In genomic region chr1:156055343-156055645, GRCh38 we compare ENCODE assay signal across 8 cellular contexts. TPM values are rescaled to one million over a fixed set of nuclear protein-coding genes. Genes with fewer than 3 reads are reported as not detected.
DNase-seq lines count a peak whose midpoint lies in the region; ATAC-seq and TF ChIP-seq lines count a peak whose summit lies in the region.

No MANE protein-coding gene starts in this region.

- H3K9me3 Mint-ChIP-seq in activated T-helper 1 cell treated with anti-CD3 and anti-CD28 coated beads, Interleukin-12 subunit alpha, Interleukin-12 subunit beta, Interleukin-2, Interleukin-4 antibody, amounts not matched to agents 30 ng/mL and 10 ng/mL and 1 ng/mL, durations not matched to agents 14 hours and 24 hours and 36 hours, result no peaks in the 10 kb centered on the region
- H3K9me3 Mint-ChIP-seq in stimulated activated effector memory CD8-positive, alpha-beta T cell treated with anti-CD3 and anti-CD28 coated beads, Interleukin-12 subunit alpha, Interleukin-12 subunit beta, amount 100 ng/mL, for 72 hours, result no peaks in the 10 kb centered on the region

- H3K9me3 ChIP-seq in iPS-15b (ENCODE audit: control insufficient read depth, insufficient read depth, low read length), result no peaks in the 10 kb centered on the region

- no peak for DNase-seq in HFF-Myc (ENCODE audit: extremely low read depth, low read depth)
- DNase-seq in activated T-helper 1 cell treated with anti-CD3 and anti-CD28 coated beads, Interleukin-12 subunit alpha, Interleukin-12 subunit beta, Interleukin-2, Interleukin-4 antibody, amounts not matched to agents 30 ng/mL and 10 ng/mL and 1 ng/mL, durations not matched to agents 14 hours and 24 hours and 36 hours (ENCODE audit: low spot score), result no peak
- DNase-seq in stimulated activated effector memory CD8-positive, alpha-beta T cell treated with anti-CD3 and anti-CD28 coated beads, Interleukin-12 subunit alpha, Interleukin-12 subunit beta, amount 100 ng/mL, for 72 hours (ENCODE audit: low spot score in 2 of 2), result no peak
- no peak for DNase-seq in MV-4-11 (lab: John Stamatoyannopoulos, UW)
- DNase-seq in NCI-H2107 (lab: John Stamatoyannopoulos, UW), result no peak
- DNase-seq in stimulated activated naive CD4-positive, alpha-beta T cell (lab: John Stamatoyannopoulos, UW), result no peak

- no peak for TF ChIP-seq CTCF in HFF-Myc (IDR thresholded peaks at IDR 0.05; ENCODE audit: low read depth, low read length, missing control alignments)

- H3K27me3 ChIP-seq in iPS-15b (ENCODE audit: control insufficient read depth, insufficient read depth, low read length), result peaks cover 12% of the 10 kb centered on the region

- peaks cover 33% of the 10 kb centered on the region for H3K4me1 Mint-ChIP-seq in activated T-helper 1 cell treated with anti-CD3 and anti-CD28 coated beads, Interleukin-12 subunit alpha, Interleukin-12 subunit beta, Interleukin-2, Interleukin-4 antibody, amounts not matched to agents 30 ng/mL and 10 ng/mL and 1 ng/mL, durations not matched to agents 14 hours and 24 hours and 36 hours (ENCODE audit: low read depth)
- H3K4me1 Mint-ChIP-seq in stimulated activated effector memory CD8-positive, alpha-beta T cell treated with anti-CD3 and anti-CD28 coated beads, Interleukin-12 subunit alpha, Interleukin-12 subunit beta, amount 100 ng/mL, for 72 hours, result peaks cover 19% of the 10 kb centered on the region

- H3K4me1 ChIP-seq in iPS-15b (ENCODE audit: control insufficient read depth, insufficient read depth, low read length), result peaks cover 5% of the 10 kb centered on the region

- H3K4me3 Mint-ChIP-seq in activated T-helper 1 cell treated with anti-CD3 and anti-CD28 coated beads, Interleukin-12 subunit alpha, Interleukin-12 subunit beta, Interleukin-2, Interleukin-4 antibody, amounts not matched to agents 30 ng/mL and 10 ng/mL and 1 ng/mL, durations not matched to agents 14 hours and 24 hours and 36 hours, result peak overlapping the region; percentile 90
- H3K4me3 Mint-ChIP-seq in stimulated activated effector memory CD8-positive, alpha-beta T cell treated with anti-CD3 and anti-CD28 coated beads, Interleukin-12 subunit alpha, Interleukin-12 subunit beta, amount 100 ng/mL, for 72 hours, result peak overlapping the region; percentile 97

- intact Hi-C loops in activated T-helper 1 cell treated with anti-CD3 and anti-CD28 coated beads, Interleukin-12 subunit alpha, Interleukin-12 subunit beta, Interleukin-2, Interleukin-4 antibody, amounts not matched to agents 30 ng/mL and 10 ng/mL and 1 ng/mL, durations not matched to agents 14 hours and 24 hours and 36 hours (cut with micrococcal nuclease), result loop anchor here (2.0 to 10.0 kb wide), 3 partner anchors 60 to 780 kb away; partner anchors contain the start of genes CLK2, HCN3, LMNA and MEF2D

- H3K4me3 ChIP-seq in HFF-Myc (replicated peaks; ENCODE audit: low read depth, low read length), result peak overlapping the region; percentile 83
- H3K4me3 ChIP-seq in iPS-15b (ENCODE audit: low read depth, low read length), result peak overlapping the region; percentile 92

- peak overlapping the region; percentile 94 for H3K27ac Mint-ChIP-seq in activated T-helper 1 cell treated with anti-CD3 and anti-CD28 coated beads, Interleukin-12 subunit alpha, Interleukin-12 subunit beta, Interleukin-2, Interleukin-4 antibody, amounts not matched to agents 30 ng/mL and 10 ng/mL and 1 ng/mL, durations not matched to agents 14 hours and 24 hours and 36 hours
- peak overlapping the region; percentile 91 for H3K27ac Mint-ChIP-seq in stimulated activated effector memory CD8-positive, alpha-beta T cell treated with anti-CD3 and anti-CD28 coated beads, Interleukin-12 subunit alpha, Interleukin-12 subunit beta, amount 100 ng/mL, for 72 hours

- H3K36me3 ChIP-seq in iPS-15b (ENCODE audit: control insufficient read depth, insufficient read depth, low read length), result peaks cover 1% of the 10 kb centered on the region

- peaks cover 19% of the 10 kb centered on the region for H3K36me3 Mint-ChIP-seq in activated T-helper 1 cell treated with anti-CD3 and anti-CD28 coated beads, Interleukin-12 subunit alpha, Interleukin-12 subunit beta, Interleukin-2, Interleukin-4 antibody, amounts not matched to agents 30 ng/mL and 10 ng/mL and 1 ng/mL, durations not matched to agents 14 hours and 24 hours and 36 hours (ENCODE audit: low read depth)
- peaks cover 50% of the 10 kb centered on the region for H3K36me3 Mint-ChIP-seq in stimulated activated effector memory CD8-positive, alpha-beta T cell treated with anti-CD3 and anti-CD28 coated beads, Interleukin-12 subunit alpha, Interleukin-12 subunit beta, amount 100 ng/mL, for 72 hours

- no peaks in the 10 kb centered on the region for H3K27me3 Mint-ChIP-seq in activated T-helper 1 cell treated with anti-CD3 and anti-CD28 coated beads, Interleukin-12 subunit alpha, Interleukin-12 subunit beta, Interleukin-2, Interleukin-4 antibody, amounts not matched to agents 30 ng/mL and 10 ng/mL and 1 ng/mL, durations not matched to agents 14 hours and 24 hours and 36 hours (ENCODE audit: insufficient read depth)

- no peak for ATAC-seq in stimulated activated effector memory CD8-positive, alpha-beta T cell treated with anti-CD3 and anti-CD28 coated beads, Interleukin-12 subunit alpha, Interleukin-12 subunit beta, amount 100 ng/mL, for 72 hours
- ATAC-seq in HG02973 (IDR thresholded peaks at IDR 0.05; ENCODE audit: unreplicated experiment), result no peak

- H3K9ac ChIP-seq in iPS-15b (ENCODE audit: low read depth, low read length), result peak overlapping the region; percentile 89

RNA-seq across cellular contexts. Expression of gene LAMTOR2, which starts 0.7 kb away (rescaled TPM):
- 66.8 and 67.1 TPM in 2 replicates for total RNA-seq in activated T-helper 1 cell treated with anti-CD3 and anti-CD28 coated beads, Interleukin-12 subunit alpha, Interleukin-12 subunit beta, Interleukin-2, Interleukin-4 antibody, amounts not matched to agents 30 ng/mL and 10 ng/mL and 1 ng/mL, durations not matched to agents 14 hours and 24 hours and 36 hours

RNA-seq across cellular contexts. Expression of gene UBQLN4, which starts 1.7 kb away (rescaled TPM):
- total RNA-seq in activated T-helper 1 cell treated with anti-CD3 and anti-CD28 coated beads, Interleukin-12 subunit alpha, Interleukin-12 subunit beta, Interleukin-2, Interleukin-4 antibody, amounts not matched to agents 30 ng/mL and 10 ng/mL and 1 ng/mL, durations not matched to agents 14 hours and 24 hours and 36 hours, result 59.5 and 64.5 TPM in 2 replicates

RNA-seq across cellular contexts. Expression of gene RAB25, which starts 5.7 kb away (rescaled TPM):
- 0.18 TPM in 1 of 2 replicates, not detected in the other for total RNA-seq in activated T-helper 1 cell treated with anti-CD3 and anti-CD28 coated beads, Interleukin-12 subunit alpha, Interleukin-12 subunit beta, Interleukin-2, Interleukin-4 antibody, amounts not matched to agents 30 ng/mL and 10 ng/mL and 1 ng/mL, durations not matched to agents 14 hours and 24 hours and 36 hours

RNA-seq across cellular contexts. Expression of gene MEX3A, which starts 27.0 kb away (rescaled TPM):
- 0.27 and 0.41 TPM in 2 replicates for total RNA-seq in activated T-helper 1 cell treated with anti-CD3 and anti-CD28 coated beads, Interleukin-12 subunit alpha, Interleukin-12 subunit beta, Interleukin-2, Interleukin-4 antibody, amounts not matched to agents 30 ng/mL and 10 ng/mL and 1 ng/mL, durations not matched to agents 14 hours and 24 hours and 36 hours

RNA-seq across cellular contexts. Expression of gene SSR2, which starts 34.5 kb away (rescaled TPM):
- 195 TPM in 2 replicates for total RNA-seq in activated T-helper 1 cell treated with anti-CD3 and anti-CD28 coated beads, Interleukin-12 subunit alpha, Interleukin-12 subunit beta, Interleukin-2, Interleukin-4 antibody, amounts not matched to agents 30 ng/mL and 10 ng/mL and 1 ng/mL, durations not matched to agents 14 hours and 24 hours and 36 hours
